ENCODE assay signal across 22 cellular contexts in genomic region chr7:134427896-134428295, GRCh38. TPM values are rescaled to one million over a fixed set of nuclear protein-coding genes. Genes with fewer than 3 reads are reported as not detected.
DNase-seq lines count a peak whose midpoint lies in the region; ATAC-seq, FAIRE-seq and TF ChIP-seq lines count a peak whose summit lies in the region.
"Had no signal": no experiment of that assay in that cellular context is flagged by ENCODE, and none has a peak within 500 bp of the region (broad histone marks: within the 10 kb centered on the region; RNA-seq: fewer than 3 reads in every experiment).

No MANE protein-coding gene starts in this region.

- peaks cover 6% of the 10 kb centered on the region for H3K36me3 Mint-ChIP-seq in Caco-2 (ENCODE audit: insufficient read depth, unreplicated experiment)
- H3K36me3 Mint-ChIP-seq: CD14-positive monocyte; CD4-positive, alpha-beta memory T cell had no signal

- peaks cover 28% of the 10 kb centered on the region for H3K4me1 ChIP-seq in A549
- peaks cover 8% of the 10 kb centered on the region for H3K4me1 ChIP-seq in Caco-2

- H3K27me3 ChIP-seq in Caco-2 (replicated peaks; ENCODE audit: control insufficient read depth, insufficient read depth, low read length), result no peaks in the 10 kb centered on the region
- H3K27me3 ChIP-seq: BLaER1 had no signal

- H3K27ac Mint-ChIP-seq in Caco-2 (ENCODE audit: unreplicated experiment), result no peak overlapping the region
- H3K27ac Mint-ChIP-seq: CD14-positive monocyte; CD4-positive, alpha-beta memory T cell; H9 had no signal

- CTCF ChIA-PET in A549 (lab: Yijun Ruan, JAX) (interaction anchor here (0.6 to 11.5 kb wide), 7 partner anchors 19 to 287 kb away, joined by 3 to 566 read pairs (median 4); partner anchors contain the start of gene AKR1B15), Caco-2 (lab: Charles Lee) (no interaction called here)

- DNase-seq in A549 (ENCODE audit: low read depth in 1 of 2, low spot score in 1 of 2), result no peak
- peak; percentile 16 for DNase-seq in GM04503 (ENCODE audit: low read depth)
- peak; percentile 18 for DNase-seq in astrocyte of the hippocampus (ENCODE audit: low read depth, low spot score)
- DNase-seq in fibroblast of peridontal ligament (ENCODE audit: extremely low read depth), result peak; percentile 82
- DNase-seq in cortex of kidney (lab: John Stamatoyannopoulos, UW), result no peak
- DNase-seq in Ammon's horn (ENCODE audit: low spot score), result no peak
- DNase-seq in Caco-2, result no peak
- DNase-seq: AML-193; Calu3; CD4-positive, alpha-beta memory T cell; DMS79 treated with DMSO at 0.1 percent for 48 hours; GF-D8; H9; IMR-90 had no signal

- no peak overlapping the region for H3K27ac ChIP-seq in A549
- H3K27ac ChIP-seq: 22Rv1, BLaER1 had no signal

- WGBS in A549 (ENCODE audit: missing lambda C conversion rate), result 82% methylated on average over 2 of the region's 2 CpGs

- peaks cover 4% of the 10 kb centered on the region for H3K27me3 Mint-ChIP-seq in Caco-2 (ENCODE audit: insufficient read depth, unreplicated experiment)

- no peak for TF ChIP-seq EP300 in A549 (IDR thresholded peaks at IDR 0.05)

- TF ChIP-seq CTCF in A549 (IDR thresholded peaks at IDR 0.05) (no peak), Caco-2 (IDR thresholded peaks at IDR 0.05; ENCODE audit: insufficient read depth in 1 of 2, low read depth in 1 of 2, low read length in 1 of 2, severe bottlenecking in 1 of 2, unreplicated experiment in 1 of 2) (no peak)

- no peaks in the 10 kb centered on the region for H3K36me3 ChIP-seq in Caco-2 (ENCODE audit: control insufficient read depth, insufficient read depth, low read length)
- H3K36me3 ChIP-seq: BLaER1 had no signal

- FAIRE-seq in A549 (lab: Jason Lieb, UNC), result peak; percentile 13
- FAIRE-seq: GM12878, GM19239, H1, HTR-8/SVneo had no signal

- H3K4me3 ChIP-seq in A549 (no peak overlapping the region), Caco-2 (ENCODE audit: low read depth, low read length) (no peak overlapping the region)
- H3K4me3 ChIP-seq: BLaER1, GM12878, K562 had no signal

- no peaks in the 10 kb centered on the region for H3K9me3 Mint-ChIP-seq in Caco-2 (ENCODE audit: unreplicated experiment)
- H3K9me3 Mint-ChIP-seq: H9 had no signal

- peaks cover 5% of the 10 kb centered on the region; the same call in 1 of the 3 replicates for H3K9me3 ChIP-seq in A549
- no peaks in the 10 kb centered on the region for H3K9me3 ChIP-seq in Caco-2
- H3K9me3 ChIP-seq: BLaER1 had no signal

- H3K4me2 ChIP-seq in A549, result no peak overlapping the region
- H3K4me2 ChIP-seq: BLaER1 had no signal

- intact Hi-C loops in Caco-2 (cut with micrococcal nuclease; ENCODE audit: unreplicated experiment), result no loop called here

- no peak for TF ChIP-seq POLR2A in A549 (IDR thresholded peaks at IDR 0.05; ENCODE audit: low read length)

- BruUV-seq in Caco-2 (replicated peaks; lab: Mats Ljungman, UMichigan), result no TSS peak

- no peak overlapping the region for H3K4me3 Mint-ChIP-seq in Caco-2 (ENCODE audit: unreplicated experiment)
- H3K4me3 Mint-ChIP-seq: CD14-positive monocyte; CD4-positive, alpha-beta memory T cell; H9 had no signal

- peaks cover 7% of the 10 kb centered on the region for H3K4me1 Mint-ChIP-seq in Caco-2 (ENCODE audit: low read depth, unreplicated experiment)

- no peak for ATAC-seq in A549
- ATAC-seq: GM12878, K562 had no signal

- POLR2A ChIA-PET in A549 (lab: Yijun Ruan, JAX) (no interaction called here), Caco-2 (lab: Charles Lee) (no interaction called here)

- no peak for TF ChIP-seq RAD21 in A549 (conservative IDR thresholded peaks at IDR 0.05 in 1 of 2, IDR thresholded peaks at IDR 0.05 in 1 of 2)

TF ChIP-seq in A549, 52 proteins besides CTCF, POLR2A, EP300 and RAD21:
- TF ChIP-seq CBX8 (IDR thresholded peaks at IDR 0.05), result no peak

RNA-seq across cellular contexts. Expression of gene AKR1B1, which starts 31.0 kb away (rescaled TPM):
- polyA plus RNA-seq in A549 (2011; rRNA removed) (1,636 and 1,761 TPM in 2 replicates), A549 (2017; fragmentation: RNase III; extraction: RNeasy Plus Mini Kit Qiagen cat#74134 plus additional on column Dnase treatment) (4,339 to 6,918 TPM (median 6,205 TPM) in 3 replicates)
- polyA plus RNA-seq in A549 (2012; cell fraction: cytosol; rRNA removed), result 1,617 and 1,738 TPM in 2 replicates
- polyA plus RNA-seq in A549 (2012; cell fraction: nucleus; rRNA removed), result 1,542 and 1,798 TPM in 2 replicates
- polyA minus RNA-seq in A549 (2011; rRNA and poly(A)+ RNA removed), result 620 and 678 TPM in 2 replicates
- 58.6 and 62.8 TPM in 2 replicates for total RNA-seq in Caco-2 (2022)

Comparison
In these comparisons a context has a peak if more than half of its experiments do, and no peak if none do; other contexts are left out.
1. DNase-seq: peak in GM04503 (single experiment), astrocyte of the hippocampus (single experiment) and fibroblast of peridontal ligament (single experiment); none in A549 (0 of 2), cortex of kidney (single experiment), Ammon's horn (single experiment) and Caco-2 (0 of 2).